Comparison of ENCODE assay signal across 8 cellular contexts in genomic region chr9:16871358-16872151, GRCh38. TPM values are rescaled to one million over a fixed set of nuclear protein-coding genes. Genes with fewer than 3 reads are reported as not detected.
A peak's percentile ranks its signal among the peaks of the same experiment; 100 is the strongest.
DNase-seq lines count a peak whose midpoint lies in the region; ATAC-seq and TF ChIP-seq lines count a peak whose summit lies in the region.

No MANE protein-coding gene starts in this region.

- no peaks in the 10 kb centered on the region for H3K9me3 Mint-ChIP-seq in activated CD8-positive, alpha-beta T cell treated with anti-CD3 and anti-CD28 coated beads, Interleukin-2, amount 10 ng/mL, durations not matched to agents 7 days and 5 days (ENCODE audit: insufficient read depth)

- peak overlapping the region; percentile 65 for H3K4me3 Mint-ChIP-seq in activated CD8-positive, alpha-beta T cell treated with anti-CD3 and anti-CD28 coated beads, Interleukin-2, amount 10 ng/mL, durations not matched to agents 7 days and 5 days

- peaks cover 40% of the 10 kb centered on the region for H3K27me3 Mint-ChIP-seq in activated CD8-positive, alpha-beta T cell treated with anti-CD3 and anti-CD28 coated beads, Interleukin-2, amount 10 ng/mL, durations not matched to agents 7 days and 5 days (ENCODE audit: low read depth)

- peak overlapping the region; percentile 73 for H3K4me3 ChIP-seq in BE2C (ENCODE audit: low read depth, low read length)
- peak overlapping the region; percentile 39 to 75 (median 64) for H3K4me3 ChIP-seq in heart right ventricle
- peak overlapping the region; percentile 88 for H3K4me3 ChIP-seq in ovary

- WGBS in heart right ventricle, 2 donors: 1% methylated on average over 45 to 59 of the region's 62 CpGs
- 0 to 2% (median 1%) methylated on average over 62 of the region's 62 CpGs for WGBS in ovary, 3 donors

- no peaks in the 10 kb centered on the region for H3K36me3 ChIP-seq in BE2C
- H3K36me3 ChIP-seq in heart right ventricle: no peaks in the 10 kb centered on the region
- no peaks in the 10 kb centered on the region for H3K36me3 ChIP-seq in ovary

- DNase-seq in BE2C (peak; percentile 42), HK-2 (ENCODE audit: unreplicated experiment) (peak; percentile 35), heart right ventricle (peak; percentile 42 to 57), ovary (peak; percentile 55 to 78 (median 69))
- DNase-seq in activated CD8-positive, alpha-beta T cell treated with anti-CD3 and anti-CD28 coated beads, Interleukin-2, amount 10 ng/mL, durations not matched to agents 7 days and 5 days: peak; percentile 26

- CTCF ChIA-PET in activated CD8-positive, alpha-beta T cell treated with anti-CD3 and anti-CD28 coated beads, Interleukin-2, amount 10 ng/mL, durations not matched to agents 7 days and 5 days (lab: Charles Lee): no interaction called here

- no peak for TF ChIP-seq POLR2A in ovary (IDR thresholded peaks at IDR 0.05)

- H3K4me1 ChIP-seq in BE2C: no peaks in the 10 kb centered on the region
- peaks cover 0 to 35% (median 22%) of the 10 kb centered on the region in 9 donors for H3K4me1 ChIP-seq in heart right ventricle
- H3K4me1 ChIP-seq in ovary (ENCODE audit: insufficient read depth): peaks cover 1% of the 10 kb centered on the region

- H3K36me3 Mint-ChIP-seq in activated CD8-positive, alpha-beta T cell treated with anti-CD3 and anti-CD28 coated beads, Interleukin-2, amount 10 ng/mL, durations not matched to agents 7 days and 5 days (ENCODE audit: low read depth): no peaks in the 10 kb centered on the region

- H3K9me3 ChIP-seq in BE2C (no peaks in the 10 kb centered on the region), heart right ventricle (no peaks in the 10 kb centered on the region), ovary (no peaks in the 10 kb centered on the region)

- ATAC-seq in activated CD8-positive, alpha-beta T cell treated with anti-CD3 and anti-CD28 coated beads, Interleukin-2, amount 10 ng/mL, durations not matched to agents 7 days and 5 days: peak; percentile 30
- peak; percentile 42 to 67 (median 52) for ATAC-seq in heart right ventricle
- ATAC-seq in GM18870 (IDR thresholded peaks at IDR 0.05; ENCODE audit: unreplicated experiment): no peak
- ATAC-seq in GM21825 (IDR thresholded peaks at IDR 0.05; ENCODE audit: unreplicated experiment): no peak
- no peak for ATAC-seq in GM19467 (IDR thresholded peaks at IDR 0.05; ENCODE audit: unreplicated experiment)

- peak overlapping the region in 9 of 10 donors; percentile 14 to 87 (median 77) for H3K27ac ChIP-seq in heart right ventricle
- peak overlapping the region; percentile 93 for H3K27ac ChIP-seq in ovary

- TF ChIP-seq CTCF in BE2C (IDR thresholded peaks at IDR 0.05; ENCODE audit: low read depth, low read length) (no peak), heart right ventricle (IDR thresholded peaks at IDR 0.05) (no peak), ovary (IDR thresholded peaks at IDR 0.05) (no peak)

- peaks cover 34% of the 10 kb centered on the region for H3K27me3 ChIP-seq in BE2C
- H3K27me3 ChIP-seq in heart right ventricle: peaks cover 0 to 67% (median 54%) of the 10 kb centered on the region in 7 donors
- H3K27me3 ChIP-seq in ovary: no peaks in the 10 kb centered on the region

- no peak overlapping the region for H3K27ac Mint-ChIP-seq in activated CD8-positive, alpha-beta T cell treated with anti-CD3 and anti-CD28 coated beads, Interleukin-2, amount 10 ng/mL, durations not matched to agents 7 days and 5 days

- intact Hi-C loops in heart right ventricle (cut with DNase I): no loop called here
- intact Hi-C loops in ovary (cut with DNase I): loop anchor here (2.0 to 10.0 kb wide), 4 partner anchors 144 to 677 kb away; no protein-coding TSS in a partner anchor

- no peak for TF ChIP-seq EP300 in ovary (IDR thresholded peaks at IDR 0.05)

- H3K4me1 Mint-ChIP-seq in activated CD8-positive, alpha-beta T cell treated with anti-CD3 and anti-CD28 coated beads, Interleukin-2, amount 10 ng/mL, durations not matched to agents 7 days and 5 days (ENCODE audit: low read depth): peaks cover 7% of the 10 kb centered on the region

- POLR2A ChIA-PET in activated CD8-positive, alpha-beta T cell treated with anti-CD3 and anti-CD28 coated beads, Interleukin-2, amount 10 ng/mL, durations not matched to agents 7 days and 5 days (lab: Charles Lee): no interaction called here

RNA-seq across cellular contexts. Expression of gene BNC2, which starts 1.1 kb away (rescaled TPM):
- polyA plus RNA-seq in BE2C (2012; ENCODE audit: insufficient read depth, insufficient read length, low read depth): 0.43 TPM
- total RNA-seq in activated CD8-positive, alpha-beta T cell treated with anti-CD3 and anti-CD28 coated beads, Interleukin-2, amount 10 ng/mL, durations not matched to agents 7 days and 5 days: not detected
- total RNA-seq in heart right ventricle: 1 to 10 TPM; 2.2 to 7.3 (median 4.1) TPM
- under 1 TPM; 0.49 to 0.59 TPM for polyA plus RNA-seq in heart right ventricle
- 100 to 1,000 TPM in 5 of 7 donors, 10 to 100 TPM in 2; 47.9 to 232 (median 201) TPM for total RNA-seq in ovary
- polyA plus RNA-seq in ovary: 10 to 100 TPM; 17.2 to 36.1 TPM

Comparison
In these comparisons a context has a peak if more than half of its experiments do, and no peak if none do; other contexts are left out.
1. ATAC-seq: peak in activated CD8-positive, alpha-beta T cell treated with anti-CD3 and anti-CD28 coated beads, Interleukin-2, amount 10 ng/mL, durations not matched to agents 7 days and 5 days (single experiment) and heart right ventricle (8 of 8); none in GM18870 (single experiment), GM21825 (single experiment) and GM19467 (single experiment).
2. RNA of gene BNC2, which starts 1.1 kb away (total RNA-seq): 47.9 to 232 TPM in ovary; 2.2 to 7.3 TPM in heart right ventricle and not detected in activated CD8-positive, alpha-beta T cell treated with anti-CD3 and anti-CD28 coated beads, Interleukin-2, amount 10 ng/mL, durations not matched to agents 7 days and 5 days; every median in the first group is over 4 times any median in the second.
3. intact Hi-C loops: an anchor here in ovary (2.0 to 10.0 kb wide); none called in heart right ventricle.
4. Peak in every context shown above with its lines, with median percentiles within 50 percentile points of each other: DNase-seq and H3K4me3 ChIP-seq.